In the genomic region with DNA sequence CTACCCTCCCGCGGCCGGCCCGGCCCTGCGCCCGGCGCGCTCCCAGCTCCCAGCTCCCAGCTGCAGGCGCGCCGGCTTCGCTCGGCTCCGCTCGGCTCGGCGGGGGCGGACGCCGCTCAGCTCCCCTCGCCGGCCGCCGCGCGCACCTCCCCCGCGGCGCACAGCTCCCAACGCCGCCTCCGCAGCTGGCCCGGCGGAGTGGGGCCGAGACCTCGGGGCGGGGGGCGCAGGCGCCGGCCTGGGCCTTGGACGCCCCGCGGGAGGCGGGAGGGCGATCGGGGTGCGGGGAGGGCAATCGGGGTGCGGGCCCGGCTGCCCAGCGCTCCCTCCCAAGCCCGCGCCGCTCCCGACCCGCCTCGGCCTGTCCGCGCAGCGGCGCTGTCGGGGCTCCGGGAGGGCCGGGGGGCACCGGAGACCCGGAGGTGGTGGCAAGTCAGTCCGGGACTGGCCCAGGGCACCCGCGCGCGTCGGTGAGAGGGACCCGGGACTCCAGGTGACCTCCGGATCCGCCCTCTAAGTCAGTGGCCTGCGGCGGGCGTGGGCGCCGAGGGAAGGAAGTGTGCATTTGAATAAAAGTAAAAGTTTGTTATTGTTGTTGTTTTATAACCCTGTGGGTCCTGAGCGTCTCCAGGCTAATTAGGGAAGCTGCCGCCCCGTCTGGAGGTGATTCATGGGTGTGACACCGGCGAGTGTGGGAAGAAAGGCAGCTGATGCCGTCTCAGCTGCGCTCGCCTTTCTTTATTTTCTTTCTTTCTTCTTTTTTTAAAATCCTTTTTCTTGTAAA, we compare ENCODE assay signal across 7 cellular contexts. TPM values are rescaled to one million over a fixed set of nuclear protein-coding genes. Genes with fewer than 3 reads are reported as not detected.
A peak's percentile ranks its signal among the peaks of the same experiment; 100 is the strongest.
DNase-seq lines count a peak whose midpoint lies in the region; ATAC-seq and TF ChIP-seq lines count a peak whose summit lies in the region.

A gene with protein sequence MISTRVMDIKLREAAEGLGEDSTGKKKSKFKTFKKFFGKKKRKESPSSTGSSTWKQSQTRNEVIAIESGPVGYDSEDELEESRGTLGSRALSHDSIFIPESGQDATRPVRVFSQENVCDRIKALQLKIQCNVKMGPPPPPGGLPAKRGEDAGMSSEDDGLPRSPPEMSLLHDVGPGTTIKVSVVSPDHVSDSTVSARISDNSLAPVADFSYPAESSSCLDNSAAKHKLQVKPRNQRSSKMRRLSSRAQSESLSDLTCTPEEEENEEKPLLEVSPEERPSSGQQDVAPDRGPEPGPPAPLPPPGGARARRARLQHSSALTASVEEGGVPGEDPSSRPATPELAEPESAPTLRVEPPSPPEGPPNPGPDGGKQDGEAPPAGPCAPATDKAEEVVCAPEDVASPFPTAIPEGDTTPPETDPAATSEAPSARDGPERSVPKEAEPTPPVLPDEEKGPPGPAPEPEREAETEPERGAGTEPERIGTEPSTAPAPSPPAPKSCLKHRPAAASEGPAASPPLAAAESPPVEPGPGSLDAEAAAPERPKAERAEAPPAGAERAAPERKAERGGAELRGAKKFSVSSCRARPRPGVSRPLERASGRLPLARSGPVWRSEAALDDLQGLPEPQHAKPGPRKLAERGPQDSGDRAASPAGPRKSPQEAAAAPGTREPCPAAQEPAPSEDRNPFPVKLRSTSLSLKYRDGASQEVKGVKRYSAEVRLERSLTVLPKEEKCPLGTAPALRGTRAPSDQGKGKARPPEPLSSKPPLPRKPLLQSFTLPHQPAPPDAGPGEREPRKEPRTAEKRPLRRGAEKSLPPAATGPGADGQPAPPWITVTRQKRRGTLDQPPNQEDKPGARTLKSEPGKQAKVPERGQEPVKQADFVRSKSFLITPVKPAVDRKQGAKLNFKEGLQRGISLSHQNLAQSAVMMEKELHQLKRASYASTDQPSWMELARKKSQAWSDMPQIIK (minus strand): TSS at position 93 of the 784 bp plus-strand sequence. CDS start 89,425 bp downstream, outside the sequence.

- H3K27me3 Mint-ChIP-seq in effector memory CD8-positive, alpha-beta T cell = peaks cover 72 to 86% of the 10 kb centered on the region in 2 donors

- peak within 1 kb of the TSS; percentile 72 to 75 for H3K4me3 Mint-ChIP-seq in effector memory CD8-positive, alpha-beta T cell

- WGBS in thyroid gland, 2 donors = 4 to 14% methylated on average over 14 to 15 of the region's 88 CpGs

- peaks cover 5% of the 10 kb centered on the region for H3K4me1 ChIP-seq in mucosa of stomach (ENCODE audit: control insufficient read depth, insufficient read depth, low read length)
- peaks cover 0 to 11% of the 10 kb centered on the region in 2 donors for H3K4me1 ChIP-seq in thyroid gland

- H3K9me3 ChIP-seq in mucosa of stomach (ENCODE audit: control insufficient read depth, low read length) (no peaks in the 10 kb centered on the region), thyroid gland (no peaks in the 10 kb centered on the region)

- DNase-seq in SW480 (ENCODE audit: low spot score) = peak; percentile 32
- no peak for DNase-seq in effector memory CD8-positive, alpha-beta T cell
- DNase-seq in thyroid gland = peak; percentile 49 to 51
- no peak for DNase-seq in NCI-H524 treated with DMSO at 0.1 percent for 48 hours (lab: John Stamatoyannopoulos, UW)
- DNase-seq in NCI-H446 treated with DMSO at 0.1 percent for 48 hours (lab: John Stamatoyannopoulos, UW) = no peak

- TF ChIP-seq CTCF in thyroid gland (IDR thresholded peaks at IDR 0.05) = peak in 2 of 6 experiments; percentile 26 to 46

- peaks cover 4 to 7% of the 10 kb centered on the region in 2 donors for H3K4me1 Mint-ChIP-seq in effector memory CD8-positive, alpha-beta T cell (ENCODE audit: low read depth in 2 of 2)

- no peak within 1 kb of the TSS for H3K27ac ChIP-seq in thyroid gland

- peak; percentile 50 for ATAC-seq in HG02885 (IDR thresholded peaks at IDR 0.05; ENCODE audit: poor library complexity, unreplicated experiment)
- ATAC-seq in effector memory CD8-positive, alpha-beta T cell (replicated peaks) = peak; percentile 75

- no peaks in the 10 kb centered on the region for H3K36me3 Mint-ChIP-seq in effector memory CD8-positive, alpha-beta T cell (ENCODE audit: insufficient read depth)

- TF ChIP-seq POLR2A in thyroid gland (IDR thresholded peaks at IDR 0.05) = no peak

- H3K9me3 Mint-ChIP-seq in effector memory CD8-positive, alpha-beta T cell = no peaks in the 10 kb centered on the region

- peaks cover 41% of the 10 kb centered on the region for H3K27me3 ChIP-seq in mucosa of stomach (ENCODE audit: control insufficient read depth, insufficient read depth, low read length)
- no peaks in the 10 kb centered on the region for H3K27me3 ChIP-seq in thyroid gland

- no peak within 1 kb of the TSS for H3K27ac Mint-ChIP-seq in effector memory CD8-positive, alpha-beta T cell

- H3K36me3 ChIP-seq in mucosa of stomach (ENCODE audit: control insufficient read depth, insufficient read depth, low read length) (no peaks in the 10 kb centered on the region), thyroid gland (no peaks in the 10 kb centered on the region)

- intact Hi-C loops in thyroid gland (cut with DNase I) = no loop called here

- peak within 1 kb of the TSS; percentile 34 for H3K9ac ChIP-seq in mucosa of stomach (ENCODE audit: low read length)

- H3K4me3 ChIP-seq in mucosa of stomach (ENCODE audit: low read length) = no peak within 1 kb of the TSS
- H3K4me3 ChIP-seq in thyroid gland (replicated peaks in 1 of 3) = peak within 1 kb of the TSS; percentile 22 to 48 (median 41)

RNA-seq across cellular contexts. Expression of the gene that starts here (rescaled TPM):
- 10 to 100 TPM in 1 of 4 donors, 1 to 10 TPM in 3; 5.2 to 10.6 (median 8.1) TPM for total RNA-seq in thyroid gland

Comparison
In these comparisons a context has a peak if more than half of its experiments do, and no peak if none do; other contexts are left out.
1. DNase-seq: peak in SW480 (single experiment) and thyroid gland (2 of 2); none in effector memory CD8-positive, alpha-beta T cell (0 of 3), NCI-H524 treated with DMSO at 0.1 percent for 48 hours (single experiment) and NCI-H446 treated with DMSO at 0.1 percent for 48 hours (single experiment).